In the genomic region with DNA sequence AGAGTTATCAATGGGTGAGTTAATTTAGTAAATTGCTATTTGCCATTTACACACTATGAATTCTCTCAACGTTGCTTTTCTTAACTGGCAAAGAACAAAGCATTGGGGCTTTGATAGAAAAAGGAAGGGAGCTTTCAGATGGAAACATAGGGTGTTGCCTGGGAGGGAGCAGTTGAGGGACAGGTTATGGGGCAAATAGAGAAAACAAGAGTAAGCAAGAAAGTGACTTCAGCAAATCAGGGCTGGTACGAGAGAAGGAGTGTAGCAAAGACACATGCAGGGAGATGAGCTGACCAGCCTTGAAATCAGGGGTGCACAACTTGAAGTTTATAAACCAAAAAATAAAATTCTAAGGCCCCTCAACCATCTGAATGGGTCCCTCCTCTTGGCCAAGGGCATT, we compare ENCODE assay signal across 33 cellular contexts. TPM values are rescaled to one million over a fixed set of nuclear protein-coding genes. Genes with fewer than 3 reads are reported as not detected.
"Had no signal": no experiment of that assay in that cellular context is flagged by ENCODE, and none has a peak within 500 bp of the region (broad histone marks: within the 10 kb centered on the region; RNA-seq: fewer than 3 reads in every experiment).

No MANE protein-coding gene starts in this region.

- H3K9me3 Mint-ChIP-seq: activated CD4-positive, alpha-beta memory T cell treated with anti-CD3 and anti-CD28 coated beads for 36 hours; activated CD4-positive, alpha-beta T cell treated with anti-CD3 and anti-CD28 coated beads, Interleukin-2, amount 10 ng/mL, durations not matched to agents 24 days and 14 days; activated naive CD4-positive, alpha-beta T cell treated with anti-CD3 and anti-CD28 coated beads, Interleukin-2, amount 10 ng/mL, durations not matched to agents 7 days and 5 days; activated naive CD4-positive, alpha-beta T cell treated with anti-CD3 and anti-CD28 coated beads, Interleukin-2, amount 50 U/mL, for 72 hours had no signal

- H3K27me3 ChIP-seq: ascending aorta, breast epithelium, cardiac muscle cell, colonic mucosa, heart left ventricle had no signal

- H3K4me1 Mint-ChIP-seq: brain had no signal

- H3K4me1 ChIP-seq: ascending aorta, breast epithelium, colonic mucosa, heart left ventricle had no signal

- H3K27ac ChIP-seq: ascending aorta, breast epithelium, cardiac muscle cell, colonic mucosa, heart left ventricle, VCaP had no signal

- H3K4me3 ChIP-seq: ascending aorta, breast epithelium, cardiac muscle cell, colonic mucosa, heart left ventricle had no signal

- H3K27ac Mint-ChIP-seq: activated CD4-positive, alpha-beta memory T cell treated with anti-CD3 and anti-CD28 coated beads for 36 hours; activated CD4-positive, alpha-beta T cell treated with anti-CD3 and anti-CD28 coated beads for 36 hours; activated CD4-positive, alpha-beta T cell treated with anti-CD3 and anti-CD28 coated beads, Interleukin-2, amount 10 ng/mL, durations not matched to agents 24 days and 14 days; activated CD8-positive, alpha-beta memory T cell treated with anti-CD3 and anti-CD28 coated beads, Interleukin-2, amount 10 ng/mL, durations not matched to agents 7 days and 5 days; activated CD8-positive, alpha-beta T cell treated with anti-CD3 and anti-CD28 coated beads, Interleukin-2, amount 10 ng/mL, durations not matched to agents 7 days and 5 days; activated naive CD4-positive, alpha-beta T cell treated with anti-CD3 and anti-CD28 coated beads, Interleukin-2, amount 10 ng/mL, durations not matched to agents 7 days and 5 days; activated naive CD4-positive, alpha-beta T cell treated with anti-CD3 and anti-CD28 coated beads, Interleukin-2, amount 50 U/mL, for 72 hours; activated naive CD8-positive, alpha-beta T cell treated with anti-CD3 and anti-CD28 coated beads, Interleukin-2, amount 10 ng/mL, durations not matched to agents 7 days and 5 days; activated T-cell treated with anti-CD3 and anti-CD28 coated beads, Interleukin-2, amount 50 U/mL, for 72 hours; brain; T-helper 17 cell; T-helper 2 cell treated with Interferon-gamma antibody and Interleukin-4, amounts not matched to agents 5 μg/mL and 100 μg/mL, for 36 hours had no signal

- H3K36me3 ChIP-seq: ascending aorta, breast epithelium, cardiac muscle cell, colonic mucosa, heart left ventricle had no signal

- FAIRE-seq: endometrium, frontal cortex had no signal

- H3K4me3 Mint-ChIP-seq: activated CD4-positive, alpha-beta memory T cell treated with anti-CD3 and anti-CD28 coated beads for 36 hours; activated CD4-positive, alpha-beta T cell treated with anti-CD3 and anti-CD28 coated beads for 36 hours; activated CD4-positive, alpha-beta T cell treated with anti-CD3 and anti-CD28 coated beads, Interleukin-2, amount 10 ng/mL, durations not matched to agents 24 days and 14 days; activated CD8-positive, alpha-beta memory T cell treated with anti-CD3 and anti-CD28 coated beads, Interleukin-2, amount 10 ng/mL, durations not matched to agents 7 days and 5 days; activated CD8-positive, alpha-beta T cell treated with anti-CD3 and anti-CD28 coated beads, Interleukin-2, amount 10 ng/mL, durations not matched to agents 7 days and 5 days; activated naive CD4-positive, alpha-beta T cell treated with anti-CD3 and anti-CD28 coated beads, Interleukin-2, amount 10 ng/mL, durations not matched to agents 7 days and 5 days; activated naive CD8-positive, alpha-beta T cell treated with anti-CD3 and anti-CD28 coated beads, Interleukin-2, amount 10 ng/mL, durations not matched to agents 7 days and 5 days; activated T-cell treated with anti-CD3 and anti-CD28 coated beads, Interleukin-2, amount 50 U/mL, for 72 hours; brain; T-helper 17 cell; T-helper 2 cell treated with Interferon-gamma antibody and Interleukin-4, amounts not matched to agents 5 μg/mL and 100 μg/mL, for 36 hours had no signal

- H3K9me3 ChIP-seq: ascending aorta, colonic mucosa had no signal

- H3K27me3 Mint-ChIP-seq: activated CD4-positive, alpha-beta memory T cell treated with anti-CD3 and anti-CD28 coated beads for 36 hours; activated CD4-positive, alpha-beta T cell treated with anti-CD3 and anti-CD28 coated beads for 36 hours; activated CD8-positive, alpha-beta memory T cell treated with anti-CD3 and anti-CD28 coated beads, Interleukin-2, amount 10 ng/mL, durations not matched to agents 7 days and 5 days had no signal

- DNase-seq: activated CD4-positive, alpha-beta memory T cell treated with anti-CD3 and anti-CD28 coated beads for 36 hours; activated CD4-positive, alpha-beta T cell treated with anti-CD3 and anti-CD28 coated beads for 36 hours; activated CD4-positive, alpha-beta T cell treated with anti-CD3 and anti-CD28 coated beads, Interleukin-2, amount 10 ng/mL, durations not matched to agents 24 days and 14 days; activated CD4-positive, CD25-positive, alpha-beta regulatory T cell; activated CD4-positive, CD25-positive, alpha-beta regulatory T cell treated with anti-CD3 and anti-CD28 coated beads, Interleukin-2, amount 50 U/mL, for 72 hours; activated CD8-positive, alpha-beta memory T cell treated with anti-CD3 and anti-CD28 coated beads, Interleukin-2, amount 10 ng/mL, durations not matched to agents 7 days and 5 days; activated CD8-positive, alpha-beta memory T cell treated with anti-CD3 and anti-CD28 coated beads, Interleukin-2, amount 50 U/mL, for 4 hours; activated CD8-positive, alpha-beta T cell treated with anti-CD3 and anti-CD28 coated beads, Interleukin-2, amount 10 ng/mL, durations not matched to agents 7 days and 5 days; activated gamma-delta T cell; activated naive CD4-positive, alpha-beta T cell; activated naive CD4-positive, alpha-beta T cell treated with anti-CD3 and anti-CD28 coated beads, Interleukin-2, amount 10 ng/mL, durations not matched to agents 7 days and 5 days; activated naive CD8-positive, alpha-beta T cell treated with anti-CD3 and anti-CD28 coated beads, Interleukin-2, amount 10 ng/mL, durations not matched to agents 7 days and 5 days; activated T-cell treated with anti-CD3 and anti-CD28 coated beads, Interleukin-2, amount 50 U/mL, for 1 hour; activated T-cell treated with anti-CD3 and anti-CD28 coated beads, Interleukin-2, amount 50 U/mL, for 72 hours; central memory CD4-positive, alpha-beta T cell; cerebellar nuclear complex; colonic mucosa; effector CD8-positive, alpha-beta T cell; foreskin fibroblast; glutamatergic neuron; heart left ventricle; T-helper 1 cell; T-helper 17 cell; T1000 had no signal

- H3K36me3 Mint-ChIP-seq: activated naive CD4-positive, alpha-beta T cell treated with anti-CD3 and anti-CD28 coated beads, Interleukin-2, amount 10 ng/mL, durations not matched to agents 7 days and 5 days had no signal

RNA-seq across cellular contexts. Expression of a gene that starts 15.7 kb away (rescaled TPM):
- total RNA-seq: activated CD4-positive, alpha-beta T cell treated with anti-CD3 and anti-CD28 coated beads, Interleukin-2, amount 10 ng/mL, durations not matched to agents 24 days and 14 days; ascending aorta had no signal
